ENCODE assay signal across 8 cellular contexts in the genomic region with DNA sequence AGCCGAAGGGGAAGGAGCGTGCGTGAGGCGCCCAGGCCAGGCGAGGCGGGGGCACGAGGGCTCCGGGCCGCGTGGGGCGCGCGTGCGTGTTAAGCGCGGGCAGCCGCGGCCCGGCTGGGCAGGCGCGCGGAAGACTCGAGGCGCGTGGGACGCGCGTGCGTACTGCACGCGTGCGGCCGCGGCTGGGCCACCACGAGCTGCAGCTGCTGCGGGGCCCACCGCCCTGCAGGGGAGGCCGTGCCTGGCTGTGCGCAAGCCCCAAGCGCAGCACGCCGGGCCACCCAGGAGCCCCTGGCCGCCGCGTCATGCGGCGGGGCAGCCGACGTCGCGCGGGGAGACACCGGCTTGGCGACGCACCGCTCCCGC.
DNase-seq lines count a peak whose midpoint lies in the region; ATAC-seq and FAIRE-seq lines count a peak whose summit lies in the region.

No MANE protein-coding gene starts in this region.

- H3K36me3 Mint-ChIP-seq in stimulated activated effector memory CD8-positive, alpha-beta T cell treated with anti-CD3 and anti-CD28 coated beads, Interleukin-12 subunit alpha, Interleukin-12 subunit beta, amount 100 ng/mL, for 72 hours, result no peaks in the 10 kb centered on the region

- H3K27me3 ChIP-seq in iPS-15b (ENCODE audit: control insufficient read depth, insufficient read depth, low read length), result no peaks in the 10 kb centered on the region

- peaks cover 8% of the 10 kb centered on the region for H3K4me1 ChIP-seq in iPS-15b (ENCODE audit: control insufficient read depth, insufficient read depth, low read length)

- no peaks in the 10 kb centered on the region for H3K9me3 Mint-ChIP-seq in stimulated activated effector memory CD8-positive, alpha-beta T cell treated with anti-CD3 and anti-CD28 coated beads, Interleukin-12 subunit alpha, Interleukin-12 subunit beta, amount 100 ng/mL, for 72 hours

- no peak overlapping the region for H3K27ac ChIP-seq in substantia nigra (ENCODE audit: low read depth, low read length, poor library complexity, severe bottlenecking)

- H3K9ac ChIP-seq in iPS-15b (ENCODE audit: low read depth, low read length), result peak overlapping the region; percentile 100

- H3K4me1 Mint-ChIP-seq in stimulated activated effector memory CD8-positive, alpha-beta T cell treated with anti-CD3 and anti-CD28 coated beads, Interleukin-12 subunit alpha, Interleukin-12 subunit beta, amount 100 ng/mL, for 72 hours, result peaks cover 7% of the 10 kb centered on the region

- H3K4me3 ChIP-seq in iPS-15b (ENCODE audit: low read depth, low read length), result peak overlapping the region; percentile 98

- H3K9me3 ChIP-seq in iPS-15b (ENCODE audit: control insufficient read depth, insufficient read depth, low read length), result no peaks in the 10 kb centered on the region

- H3K36me3 ChIP-seq in iPS-15b (ENCODE audit: control insufficient read depth, insufficient read depth, low read length), result peaks cover 50% of the 10 kb centered on the region

- H3K27ac Mint-ChIP-seq in stimulated activated effector memory CD8-positive, alpha-beta T cell treated with anti-CD3 and anti-CD28 coated beads, Interleukin-12 subunit alpha, Interleukin-12 subunit beta, amount 100 ng/mL, for 72 hours, result no peak overlapping the region

- H3K4me3 Mint-ChIP-seq in stimulated activated effector memory CD8-positive, alpha-beta T cell treated with anti-CD3 and anti-CD28 coated beads, Interleukin-12 subunit alpha, Interleukin-12 subunit beta, amount 100 ng/mL, for 72 hours, result peak overlapping the region; percentile 65

- no peak for ATAC-seq in stimulated activated effector memory CD8-positive, alpha-beta T cell treated with anti-CD3 and anti-CD28 coated beads, Interleukin-12 subunit alpha, Interleukin-12 subunit beta, amount 100 ng/mL, for 72 hours
- no peak for ATAC-seq in GM18511 (IDR thresholded peaks at IDR 0.05; ENCODE audit: unreplicated experiment)

- peak; percentile 51 for DNase-seq in NCI-H748 (lab: John Stamatoyannopoulos, UW; ENCODE audit: unreplicated experiment)
- DNase-seq in NCI-H748 treated with DMSO at 0.1 percent for 48 hours (lab: John Stamatoyannopoulos, UW), result no peak
- peak; percentile 68 for DNase-seq in UCSD-AML1 (lab: John Stamatoyannopoulos, UW; ENCODE audit: unreplicated experiment)
- no peak for DNase-seq in stimulated activated effector memory CD8-positive, alpha-beta T cell treated with anti-CD3 and anti-CD28 coated beads, Interleukin-12 subunit alpha, Interleukin-12 subunit beta, amount 100 ng/mL, for 72 hours (ENCODE audit: low spot score in 2 of 2)
- no peak for DNase-seq in RCC 7860 (ENCODE audit: low spot score)
- no peak for DNase-seq in substantia nigra (lab: John Stamatoyannopoulos, UW)

- no peak for FAIRE-seq in RCC 7860 (lab: Jason Lieb, UNC)

Comparison
In these comparisons a context has a peak if more than half of its experiments do, and no peak if none do; other contexts are left out.
1. DNase-seq: peak in NCI-H748 (single experiment) and UCSD-AML1 (single experiment); none in NCI-H748 treated with DMSO at 0.1 percent for 48 hours (single experiment), stimulated activated effector memory CD8-positive, alpha-beta T cell treated with anti-CD3 and anti-CD28 coated beads, Interleukin-12 subunit alpha, Interleukin-12 subunit beta, amount 100 ng/mL, for 72 hours (0 of 2), RCC 7860 (single experiment) and substantia nigra (0 of 49).